18 cellular contexts compared by ENCODE assay signal in the genomic region with DNA sequence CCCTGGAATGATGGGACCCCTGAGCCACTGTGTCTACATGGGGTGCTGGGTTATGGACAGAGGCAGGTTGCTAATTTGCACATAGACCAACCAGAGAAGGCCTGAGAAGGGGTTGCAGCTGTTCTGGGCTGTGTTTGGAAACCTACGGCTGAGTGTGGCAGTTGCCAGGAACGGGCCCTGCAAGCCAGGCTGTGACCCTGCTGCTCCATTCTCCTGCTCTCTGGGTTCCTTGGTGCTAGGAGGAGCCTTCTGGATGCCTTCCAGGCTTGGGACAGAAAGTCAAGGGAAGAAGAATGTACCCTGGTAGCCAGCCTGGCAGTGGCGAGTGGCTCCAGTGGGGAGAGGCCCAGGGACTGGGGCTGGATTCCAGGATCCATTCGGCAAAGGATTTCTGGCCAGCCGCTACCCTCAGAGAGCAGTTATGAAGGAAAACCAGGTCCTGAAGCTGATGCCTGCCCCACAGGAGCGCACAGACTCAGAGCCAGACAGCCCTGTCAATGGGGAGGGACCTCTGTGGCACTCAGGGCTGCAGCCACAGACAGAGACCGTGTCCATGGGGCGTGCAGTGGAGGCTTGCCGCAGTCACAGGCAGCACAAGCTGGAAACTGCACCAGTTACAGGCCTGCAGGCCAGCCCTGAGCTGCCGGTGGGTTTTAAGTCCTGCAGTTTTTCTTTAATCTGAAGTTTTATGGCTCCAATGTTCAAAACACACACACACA. TPM values are rescaled to one million over a fixed set of nuclear protein-coding genes. Genes with fewer than 3 reads are reported as not detected.
DNase-seq lines count a peak whose midpoint lies in the region; ATAC-seq and TF ChIP-seq lines count a peak whose summit lies in the region.
"Had no signal": no experiment of that assay in that cellular context is flagged by ENCODE, and none has a peak within 500 bp of the region (broad histone marks: within the 10 kb centered on the region; RNA-seq: fewer than 3 reads in every experiment).

No MANE protein-coding gene starts in this region.

- POLR2A ChIA-PET in CD4-positive, alpha-beta memory T cell (lab: Charles Lee; ENCODE audit: partially characterized antibody): interaction anchor here (1.3 kb wide), 1 partner anchor 143 kb away, joined by 5 read pairs; no protein-coding TSS in a partner anchor

- CTCF ChIA-PET in CD4-positive, alpha-beta memory T cell (lab: Charles Lee; ENCODE audit: partially characterized antibody): interaction anchor here (2.4 kb wide), 1 partner anchor 144 kb away, joined by 7 read pairs; no protein-coding TSS in a partner anchor

- peak overlapping the region in 5 of 7 donors; percentile 10 to 77 (median 32) for H3K27ac Mint-ChIP-seq in CD4-positive, alpha-beta memory T cell
- peak overlapping the region; percentile 72 for H3K27ac Mint-ChIP-seq in neural progenitor cell

- H3K36me3 ChIP-seq in CD4-positive, alpha-beta memory T cell (ENCODE audit: insufficient read depth, low read length): no peaks in the 10 kb centered on the region
- peaks cover 2% of the 10 kb centered on the region; the same call in 1 of the 2 replicates for H3K36me3 ChIP-seq in SJCRH30
- no peaks in the 10 kb centered on the region for H3K36me3 ChIP-seq in cardiac muscle cell
- H3K36me3 ChIP-seq in neural progenitor cell: no peaks in the 10 kb centered on the region
- H3K36me3 ChIP-seq in smooth muscle cell (ENCODE audit: low read depth): no peaks in the 10 kb centered on the region

- ATAC-seq in GM21526 (IDR thresholded peaks at IDR 0.05; ENCODE audit: low FRiP score, unreplicated experiment) (no peak), HG03039 (IDR thresholded peaks at IDR 0.05; ENCODE audit: unreplicated experiment) (no peak)

- H3K79me2 ChIP-seq in neural progenitor cell (ENCODE audit: low read depth) (no peaks in the 10 kb centered on the region), smooth muscle cell (ENCODE audit: low read depth) (no peaks in the 10 kb centered on the region)

- H3K4me2 ChIP-seq in neural progenitor cell (no peak overlapping the region), smooth muscle cell (no peak overlapping the region)

- H4K20me1 ChIP-seq in neural progenitor cell (ENCODE audit: low read depth) (no peaks in the 10 kb centered on the region), smooth muscle cell (ENCODE audit: low read depth) (no peaks in the 10 kb centered on the region)

- no peaks in the 10 kb centered on the region for H3K4me1 ChIP-seq in CD4-positive, alpha-beta memory T cell (ENCODE audit: insufficient read depth, low read length)
- no peaks in the 10 kb centered on the region for H3K4me1 ChIP-seq in SJCRH30
- peaks cover 9% of the 10 kb centered on the region for H3K4me1 ChIP-seq in cardiac muscle cell (ENCODE audit: low read depth)
- peaks cover 2% of the 10 kb centered on the region for H3K4me1 ChIP-seq in neural progenitor cell
- no peaks in the 10 kb centered on the region for H3K4me1 ChIP-seq in smooth muscle cell (ENCODE audit: low read depth)

- no peak overlapping the region for H3K27ac ChIP-seq in CD4-positive, alpha-beta memory T cell (ENCODE audit: low read depth, low read length)
- H3K27ac ChIP-seq in SJCRH30 (no peak overlapping the region; the same call in 1 of the 2 replicates), cardiac muscle cell (peak overlapping the region; percentile 36), neural progenitor cell (no peak overlapping the region), smooth muscle cell (ENCODE audit: low read depth) (no peak overlapping the region)

- peaks cover 0 to 2% (median 0%) of the 10 kb centered on the region in 4 donors for H3K4me1 Mint-ChIP-seq in CD4-positive, alpha-beta memory T cell
- no peaks in the 10 kb centered on the region for H3K4me1 Mint-ChIP-seq in neural progenitor cell

- no peak for DNase-seq in CD4-positive, alpha-beta memory T cell
- DNase-seq in SJCRH30: peak; percentile 42 to 48
- no peak for DNase-seq in cardiac muscle cell (ENCODE audit: low read depth in 1 of 2, low spot score in 1 of 2)
- no peak for DNase-seq in neural progenitor cell (ENCODE audit: low spot score)
- no peak for DNase-seq in hippocampal formation (lab: John Stamatoyannopoulos, UW)
- no peak for DNase-seq in smooth muscle cell (lab: John Stamatoyannopoulos, UW; ENCODE audit: unreplicated experiment)
- DNase-seq: activated CD4-positive, alpha-beta T cell treated with anti-CD3 and anti-CD28 coated beads for 1 hour; amniotic stem cell; DMS 273 treated with DMSO at 0.1 percent for 48 hours; erythroblast; head of caudate nucleus; MV-4-11; naive B cell; RPMI8226; stimulated activated CD8-positive, alpha-beta memory T cell treated with anti-CD3 and anti-CD28 coated beads, Interleukin-4, amount 100 ng/mL, for 48 hours had no signal

- H3K36me3 Mint-ChIP-seq in CD4-positive, alpha-beta memory T cell: peaks cover under 1 to 4% of the 10 kb centered on the region in 2 donors
- peaks cover 7% of the 10 kb centered on the region for H3K36me3 Mint-ChIP-seq in neural progenitor cell

- H2AFZ ChIP-seq in neural progenitor cell (replicated peaks) (no peak overlapping the region), smooth muscle cell (ENCODE audit: low read depth) (no peak overlapping the region)

- no peaks in the 10 kb centered on the region for H3K27me3 ChIP-seq in CD4-positive, alpha-beta memory T cell (ENCODE audit: insufficient read depth, low read length)
- no peaks in the 10 kb centered on the region for H3K27me3 ChIP-seq in SJCRH30
- H3K27me3 ChIP-seq in cardiac muscle cell: no peaks in the 10 kb centered on the region
- no peaks in the 10 kb centered on the region for H3K27me3 ChIP-seq in neural progenitor cell
- no peaks in the 10 kb centered on the region for H3K27me3 ChIP-seq in smooth muscle cell (ENCODE audit: low read depth)

- no peaks in the 10 kb centered on the region for H3K27me3 Mint-ChIP-seq in CD4-positive, alpha-beta memory T cell
- H3K27me3 Mint-ChIP-seq in neural progenitor cell (ENCODE audit: insufficient read depth, low read depth): no peaks in the 10 kb centered on the region
- H3K27me3 Mint-ChIP-seq: naive B cell had no signal

- H3F3A ChIP-seq in neural progenitor cell (ENCODE audit: low read depth) (no peaks in the 10 kb centered on the region), smooth muscle cell (ENCODE audit: low read depth) (no peaks in the 10 kb centered on the region)

- H3K9ac ChIP-seq in neural progenitor cell (no peak overlapping the region), smooth muscle cell (ENCODE audit: low read depth) (no peak overlapping the region)

- H3K4me3 Mint-ChIP-seq in CD4-positive, alpha-beta memory T cell: no peak overlapping the region
- no peak overlapping the region for H3K4me3 Mint-ChIP-seq in neural progenitor cell
- H3K4me3 Mint-ChIP-seq: naive B cell had no signal

- no peak overlapping the region for H3K4me3 ChIP-seq in CD4-positive, alpha-beta memory T cell (ENCODE audit: low read length in 2 of 2)
- no peak overlapping the region for H3K4me3 ChIP-seq in SJCRH30
- no peak overlapping the region for H3K4me3 ChIP-seq in cardiac muscle cell
- no peak overlapping the region for H3K4me3 ChIP-seq in neural progenitor cell
- H3K4me3 ChIP-seq in smooth muscle cell: no peak overlapping the region
- H3K4me3 ChIP-seq: coronary artery had no signal

- H3K9me3 ChIP-seq in CD4-positive, alpha-beta memory T cell (ENCODE audit: control insufficient read depth in 1 of 2, low read length in 2 of 2): no peaks in the 10 kb centered on the region
- H3K9me3 ChIP-seq in SJCRH30 (replicated peaks) (no peaks in the 10 kb centered on the region), cardiac muscle cell (ENCODE audit: low read depth) (no peaks in the 10 kb centered on the region), neural progenitor cell (ENCODE audit: low read depth) (no peaks in the 10 kb centered on the region), smooth muscle cell (replicated peaks; ENCODE audit: low read depth) (no peaks in the 10 kb centered on the region)

- no peak for TF ChIP-seq CTCF in cardiac muscle cell (IDR thresholded peaks at IDR 0.05; ENCODE audit: low read depth, low read length)
- TF ChIP-seq CTCF in neural progenitor cell (IDR thresholded peaks at IDR 0.05): no peak
- TF ChIP-seq CTCF in smooth muscle cell (IDR thresholded peaks at IDR 0.05; ENCODE audit: borderline replicate concordance, insufficient read depth, poor library complexity, severe bottlenecking): no peak

- H3K9me3 Mint-ChIP-seq in CD4-positive, alpha-beta memory T cell: no peaks in the 10 kb centered on the region
- no peaks in the 10 kb centered on the region for H3K9me3 Mint-ChIP-seq in neural progenitor cell
- H3K9me3 Mint-ChIP-seq: naive B cell had no signal

- intact Hi-C loops in CD4-positive, alpha-beta memory T cell (cut with micrococcal nuclease): no loop called here

- WGBS in smooth muscle cell (ENCODE audit: low lambda C conversion rate): 93% methylated on average over 10 of the region's 10 CpGs

RNA-seq across cellular contexts. Expression of a gene that starts 55.1 kb away (rescaled TPM):
- 10 to 100 TPM; 54.9 to 62.2 TPM for total RNA-seq in CD4-positive, alpha-beta memory T cell
- 10 to 100 TPM; 12.9 to 20.7 TPM for polyA plus RNA-seq in CD4-positive, alpha-beta memory T cell
- total RNA-seq in SJCRH30 (2014; rRNA removed; shearing (Covaris generic)): 34.5 and 35.8 TPM in 2 replicates
- total RNA-seq in cardiac muscle cell (38.3 and 61.2 TPM in 2 replicates), neural progenitor cell (ENCODE audit: low replicate concordance) (25.0 and 35.7 TPM in 2 replicates), smooth muscle cell (20.7 and 24.4 TPM in 2 replicates)
- polyA plus RNA-seq in cardiac muscle cell (44.5 and 47.7 TPM in 2 replicates), smooth muscle cell (24.5 and 27.7 TPM in 2 replicates)

Comparison
In these comparisons a context has a peak if more than half of its experiments do, and no peak if none do; other contexts are left out.
1. DNase-seq: peak in SJCRH30 (2 of 2); none in CD4-positive, alpha-beta memory T cell (0 of 5), cardiac muscle cell (0 of 2), neural progenitor cell (single experiment), hippocampal formation (0 of 2) and smooth muscle cell (single experiment).